Comparison of ENCODE assay signal across 1 cellular context in genomic region chr3:18423401-18424212, GRCh38.
TF ChIP-seq lines count a peak whose summit lies in the region.

No MANE protein-coding gene starts in this region.

TF ChIP-seq in WTC11, 78 proteins besides CTCF, POLR2A, EP300 and RAD21 (continued from another document):
- TF ChIP-seq, protein P1, sequence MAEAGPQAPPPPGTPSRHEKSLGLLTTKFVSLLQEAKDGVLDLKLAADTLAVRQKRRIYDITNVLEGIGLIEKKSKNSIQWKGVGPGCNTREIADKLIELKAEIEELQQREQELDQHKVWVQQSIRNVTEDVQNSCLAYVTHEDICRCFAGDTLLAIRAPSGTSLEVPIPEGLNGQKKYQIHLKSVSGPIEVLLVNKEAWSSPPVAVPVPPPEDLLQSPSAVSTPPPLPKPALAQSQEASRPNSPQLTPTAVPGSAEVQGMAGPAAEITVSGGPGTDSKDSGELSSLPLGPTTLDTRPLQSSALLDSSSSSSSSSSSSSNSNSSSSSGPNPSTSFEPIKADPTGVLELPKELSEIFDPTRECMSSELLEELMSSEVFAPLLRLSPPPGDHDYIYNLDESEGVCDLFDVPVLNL (CRISPR knock-in tag; IDR thresholded peaks at IDR 0.05; ENCODE audit: borderline replicate concordance, low read depth): no peak
- TF ChIP-seq CREM (CRISPR knock-in tag; IDR thresholded peaks at IDR 0.05): no peak
- TF ChIP-seq, protein P2, sequence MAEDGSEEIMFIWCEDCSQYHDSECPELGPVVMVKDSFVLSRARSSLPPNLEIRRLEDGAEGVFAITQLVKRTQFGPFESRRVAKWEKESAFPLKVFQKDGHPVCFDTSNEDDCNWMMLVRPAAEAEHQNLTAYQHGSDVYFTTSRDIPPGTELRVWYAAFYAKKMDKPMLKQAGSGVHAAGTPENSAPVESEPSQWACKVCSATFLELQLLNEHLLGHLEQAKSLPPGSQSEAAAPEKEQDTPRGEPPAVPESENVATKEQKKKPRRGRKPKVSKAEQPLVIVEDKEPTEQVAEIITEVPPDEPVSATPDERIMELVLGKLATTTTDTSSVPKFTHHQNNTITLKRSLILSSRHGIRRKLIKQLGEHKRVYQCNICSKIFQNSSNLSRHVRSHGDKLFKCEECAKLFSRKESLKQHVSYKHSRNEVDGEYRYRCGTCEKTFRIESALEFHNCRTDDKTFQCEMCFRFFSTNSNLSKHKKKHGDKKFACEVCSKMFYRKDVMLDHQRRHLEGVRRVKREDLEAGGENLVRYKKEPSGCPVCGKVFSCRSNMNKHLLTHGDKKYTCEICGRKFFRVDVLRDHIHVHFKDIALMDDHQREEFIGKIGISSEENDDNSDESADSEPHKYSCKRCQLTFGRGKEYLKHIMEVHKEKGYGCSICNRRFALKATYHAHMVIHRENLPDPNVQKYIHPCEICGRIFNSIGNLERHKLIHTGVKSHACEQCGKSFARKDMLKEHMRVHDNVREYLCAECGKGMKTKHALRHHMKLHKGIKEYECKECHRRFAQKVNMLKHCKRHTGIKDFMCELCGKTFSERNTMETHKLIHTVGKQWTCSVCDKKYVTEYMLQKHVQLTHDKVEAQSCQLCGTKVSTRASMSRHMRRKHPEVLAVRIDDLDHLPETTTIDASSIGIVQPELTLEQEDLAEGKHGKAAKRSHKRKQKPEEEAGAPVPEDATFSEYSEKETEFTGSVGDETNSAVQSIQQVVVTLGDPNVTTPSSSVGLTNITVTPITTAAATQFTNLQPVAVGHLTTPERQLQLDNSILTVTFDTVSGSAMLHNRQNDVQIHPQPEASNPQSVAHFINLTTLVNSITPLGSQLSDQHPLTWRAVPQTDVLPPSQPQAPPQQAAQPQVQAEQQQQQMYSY (CRISPR knock-in tag; IDR thresholded peaks at IDR 0.05): peak; percentile 96
